14 cellular contexts compared by ENCODE assay signal in genomic region chr6:41934278-41935189, GRCh38. TPM values are rescaled to one million over a fixed set of nuclear protein-coding genes. Genes with fewer than 3 reads are reported as not detected.
DNase-seq lines count a peak whose midpoint lies in the region; ATAC-seq and TF ChIP-seq lines count a peak whose summit lies in the region.
"Had no signal": no experiment of that assay in that cellular context is flagged by ENCODE, and none has a peak within 500 bp of the region (broad histone marks: within the 10 kb centered on the region; RNA-seq: fewer than 3 reads in every experiment).

No MANE protein-coding gene starts in this region.

- peak overlapping the region; percentile 97 for H3K27ac Mint-ChIP-seq in activated CD4-positive, alpha-beta T cell treated with anti-CD3 and anti-CD28 coated beads, Interleukin-2, amount 10 ng/mL, durations not matched to agents 7 days and 5 days
- peak overlapping the region in 3 of 5 experiments; percentile 20 to 74 (median 34) for H3K27ac Mint-ChIP-seq in brain

- H3K4me1 Mint-ChIP-seq in activated CD4-positive, alpha-beta T cell treated with anti-CD3 and anti-CD28 coated beads, Interleukin-2, amount 10 ng/mL, durations not matched to agents 7 days and 5 days = peaks cover 61% of the 10 kb centered on the region
- peaks cover 35% of the 10 kb centered on the region for H3K4me1 Mint-ChIP-seq in brain

- no peak overlapping the region for H3K27ac ChIP-seq in gastrocnemius medialis
- no peak overlapping the region for H3K27ac ChIP-seq in transverse colon
- no peak overlapping the region for H3K27ac ChIP-seq in thyroid gland
- H3K27ac ChIP-seq: right atrium auricular region had no signal

- intact Hi-C loops in gastrocnemius medialis (cut with DNase I; ENCODE audit: low total_unique reads) (no loop called here), transverse colon (cut with DNase I; ENCODE audit: low total_unique reads) (loop anchor here (5.0 kb wide), 1 partner anchor 108 kb away; no protein-coding TSS in a partner anchor), thyroid gland (cut with DNase I) (loop anchor here (5.0 kb wide), 2 partner anchors 87 to 108 kb away; no protein-coding TSS in a partner anchor)

- TF ChIP-seq EP300 in transverse colon (IDR thresholded peaks at IDR 0.05; ENCODE audit: low read depth) = no peak

- H3K9me3 ChIP-seq in gastrocnemius medialis = no peaks in the 10 kb centered on the region
- no peaks in the 10 kb centered on the region for H3K9me3 ChIP-seq in transverse colon
- no peaks in the 10 kb centered on the region for H3K9me3 ChIP-seq in thyroid gland
- H3K9me3 ChIP-seq: HAP-1, heart left ventricle, right atrium auricular region had no signal

- in situ Hi-C loops in gastrocnemius medialis (cut with MboI; ENCODE audit: low sequenced_read_pairs in 4 of 4) = loop anchor here in 3 of 4 donors (5.0 to 25.0 kb wide), 3 partner anchors 110 to 628 kb away; partner anchors contain the start of gene UBR2 (in 1 of the 3)
- in situ Hi-C loops in transverse colon (cut with MboI; ENCODE audit: low pct_ligation_motif_present in 1 of 4, low pct_unique_long_range_greater_than_20kb in 1 of 4, low sequenced_read_pairs in 3 of 4) = loop anchor here in 2 of 4 donors (10.0 to 25.0 kb wide), 2 partner anchors 110 to 278 kb away; partner anchors contain the start of gene MRPS10 (in 1 of the 2)

- H3K4me1 ChIP-seq in gastrocnemius medialis (peaks cover 4 to 16% of the 10 kb centered on the region in 2 donors), transverse colon (peaks cover 13 to 42% (median 22%) of the 10 kb centered on the region in 4 donors), thyroid gland (peaks cover 3 to 20% of the 10 kb centered on the region in 2 donors)

- no peaks in the 10 kb centered on the region for H3K9me3 Mint-ChIP-seq in activated CD4-positive, alpha-beta T cell treated with anti-CD3 and anti-CD28 coated beads, Interleukin-2, amount 10 ng/mL, durations not matched to agents 7 days and 5 days
- no peaks in the 10 kb centered on the region for H3K9me3 Mint-ChIP-seq in brain

- H3K36me3 ChIP-seq in gastrocnemius medialis = peaks cover 0 to 64% of the 10 kb centered on the region in 2 donors
- peaks cover 0 to 47% (median 18%) of the 10 kb centered on the region in 4 donors for H3K36me3 ChIP-seq in transverse colon
- peaks cover 48 to 57% of the 10 kb centered on the region in 2 donors for H3K36me3 ChIP-seq in thyroid gland

- no peaks in the 10 kb centered on the region for H3K27me3 Mint-ChIP-seq in activated CD4-positive, alpha-beta T cell treated with anti-CD3 and anti-CD28 coated beads, Interleukin-2, amount 10 ng/mL, durations not matched to agents 7 days and 5 days
- no peaks in the 10 kb centered on the region for H3K27me3 Mint-ChIP-seq in brain

- H3K4me3 ChIP-seq in gastrocnemius medialis = no peak overlapping the region
- H3K4me3 ChIP-seq in transverse colon = no peak overlapping the region
- no peak overlapping the region for H3K4me3 ChIP-seq in thyroid gland (replicated peaks in 1 of 3)
- H3K4me3 ChIP-seq: HAP-1, heart left ventricle, right atrium auricular region had no signal

- ATAC-seq in gastrocnemius medialis (peak; percentile 44 to 72), HG03039 (IDR thresholded peaks at IDR 0.05; ENCODE audit: unreplicated experiment) (no peak)
- ATAC-seq: heart left ventricle had no signal

- peak overlapping the region; percentile 5 for H3K4me3 Mint-ChIP-seq in activated CD4-positive, alpha-beta T cell treated with anti-CD3 and anti-CD28 coated beads, Interleukin-2, amount 10 ng/mL, durations not matched to agents 7 days and 5 days
- H3K4me3 Mint-ChIP-seq in brain = no peak overlapping the region

- CTCF ChIA-PET in activated CD4-positive, alpha-beta T cell treated with anti-CD3 and anti-CD28 coated beads, Interleukin-2, amount 10 ng/mL, durations not matched to agents 7 days and 5 days (lab: Charles Lee) = interaction anchor here (1.2 to 25.3 kb wide), 8 partner anchors 9 to 147 kb away, joined by 3 to 412 read pairs (median 6); partner anchors contain the start of genes BYSL, MED20, TAF8 and TOMM6

- 75 to 77% methylated on average over 7 of the region's 7 CpGs for WGBS in transverse colon (ENCODE audit: low coverage in 1 of 2), 2 donors
- 82 to 88% methylated on average over 7 of the region's 7 CpGs for WGBS in thyroid gland, 2 donors

- TF ChIP-seq POLR2A in gastrocnemius medialis (IDR thresholded peaks at IDR 0.05) (no peak), transverse colon (IDR thresholded peaks at IDR 0.05) (no peak), thyroid gland (IDR thresholded peaks at IDR 0.05) (no peak)

- POLR2A ChIA-PET in activated CD4-positive, alpha-beta T cell treated with anti-CD3 and anti-CD28 coated beads, Interleukin-2, amount 10 ng/mL, durations not matched to agents 7 days and 5 days (lab: Charles Lee) = interaction anchor here (6.0 kb wide), 1 partner anchor 106 kb away, joined by 54 read pairs; no protein-coding TSS in a partner anchor

- H3K27me3 ChIP-seq in gastrocnemius medialis (no peaks in the 10 kb centered on the region), transverse colon (no peaks in the 10 kb centered on the region), thyroid gland (no peaks in the 10 kb centered on the region)
- H3K27me3 ChIP-seq: heart left ventricle, right atrium auricular region had no signal

- no peak for DNase-seq in activated CD4-positive, alpha-beta T cell treated with anti-CD3 and anti-CD28 coated beads, Interleukin-2, amount 10 ng/mL, durations not matched to agents 7 days and 5 days
- no peak for DNase-seq in activated CD4-positive, alpha-beta T cell treated with anti-CD3 and anti-CD28 coated beads, Interleukin-2, amount 50 U/mL, for 1 hour
- peak; percentile 38 for DNase-seq in NOMO-1 treated with DMSO at 0.1 percent for 48 hours (lab: John Stamatoyannopoulos, UW; ENCODE audit: unreplicated experiment)
- DNase-seq in gastrocnemius medialis = peak in 1 of 2 donors; percentile 52
- DNase-seq in transverse colon = no peak
- DNase-seq in thyroid gland = no peak
- DNase-seq: activated effector memory CD4-positive, alpha-beta T cell treated with Interleukin-2 at 50 U/mL for 16 hours; heart left ventricle; NCI-H526; T-helper 9 cell had no signal

- no peak for TF ChIP-seq CTCF in brain (conservative IDR thresholded peaks at IDR 0.05)
- TF ChIP-seq CTCF in gastrocnemius medialis (IDR thresholded peaks at IDR 0.05 in 4 of 5, conservative IDR thresholded peaks at IDR 0.05 in 1 of 5) = no peak
- no peak for TF ChIP-seq CTCF in transverse colon (IDR thresholded peaks at IDR 0.05)
- TF ChIP-seq CTCF in thyroid gland (IDR thresholded peaks at IDR 0.05) = no peak

- H3K36me3 Mint-ChIP-seq in activated CD4-positive, alpha-beta T cell treated with anti-CD3 and anti-CD28 coated beads, Interleukin-2, amount 10 ng/mL, durations not matched to agents 7 days and 5 days (ENCODE audit: low read depth) = peaks cover 67% of the 10 kb centered on the region
- peaks cover 32% of the 10 kb centered on the region for H3K36me3 Mint-ChIP-seq in brain

RNA-seq across cellular contexts. Expression of gene CCND3, which starts 7.1 kb away (rescaled TPM):
- total RNA-seq in activated CD4-positive, alpha-beta T cell treated with anti-CD3 and anti-CD28 coated beads, Interleukin-2, amount 10 ng/mL, durations not matched to agents 7 days and 5 days = 100 to 1,000 TPM; 461 to 520 TPM
- polyA plus RNA-seq in brain (ENCODE audit: insufficient read depth, low read depth, low replicate concordance) = 87.1 TPM
- 10 to 100 TPM; 28.9 to 48.7 (median 44.7) TPM for total RNA-seq in gastrocnemius medialis
- total RNA-seq in transverse colon = 100 to 1,000 TPM in 1 of 4 donors, 10 to 100 TPM in 3; 55.3 to 178 (median 75.6) TPM
- 100 to 1,000 TPM; 103 to 204 (median 166) TPM for total RNA-seq in thyroid gland

RNA-seq across cellular contexts. Expression of gene BYSL, which starts 13.2 kb away (rescaled TPM):
- total RNA-seq in activated CD4-positive, alpha-beta T cell treated with anti-CD3 and anti-CD28 coated beads, Interleukin-2, amount 10 ng/mL, durations not matched to agents 7 days and 5 days = 10 to 100 TPM; 29.3 to 29.8 TPM
- polyA plus RNA-seq in brain (ENCODE audit: insufficient read depth, low read depth, low replicate concordance) = 24.3 TPM
- total RNA-seq in gastrocnemius medialis = 10 to 100 TPM in 3 of 4 donors, 1 to 10 TPM in 1; 8.0 to 16.6 (median 12.9) TPM
- total RNA-seq in transverse colon = 1 to 10 TPM; 3.4 to 5.9 (median 5.2) TPM
- 1 to 10 TPM; 2.8 to 6.1 (median 4.2) TPM for total RNA-seq in thyroid gland

RNA-seq across cellular contexts. Expression of gene MED20, which starts 13.6 kb away (rescaled TPM):
- 10 to 100 TPM; 18.6 to 22.7 TPM for total RNA-seq in activated CD4-positive, alpha-beta T cell treated with anti-CD3 and anti-CD28 coated beads, Interleukin-2, amount 10 ng/mL, durations not matched to agents 7 days and 5 days
- 36.1 TPM for polyA plus RNA-seq in brain (ENCODE audit: insufficient read depth, low read depth, low replicate concordance)
- total RNA-seq in gastrocnemius medialis (10 to 100 TPM; 11.5 to 16.5 (median 12.1) TPM), transverse colon (10 to 100 TPM; 15.4 to 25.7 (median 18.5) TPM), thyroid gland (10 to 100 TPM; 20.6 to 27.1 (median 24.3) TPM)

RNA-seq across cellular contexts. Expression of gene USP49, which starts 39.4 kb away (rescaled TPM):
- 1 to 10 TPM; 6.3 to 7.0 TPM for total RNA-seq in activated CD4-positive, alpha-beta T cell treated with anti-CD3 and anti-CD28 coated beads, Interleukin-2, amount 10 ng/mL, durations not matched to agents 7 days and 5 days
- polyA plus RNA-seq in brain (ENCODE audit: insufficient read depth, low read depth, low replicate concordance) = 11.4 TPM
- total RNA-seq in gastrocnemius medialis (1 to 10 TPM in 2 of 4 donors, under 1 TPM in 2; 0.27 to 2.8 (median 1.1) TPM), transverse colon (1 to 10 TPM; 2.3 to 7.9 (median 4.0) TPM), thyroid gland (10 to 100 TPM in 3 of 4 donors, 1 to 10 TPM in 1; 9.8 to 17.5 (median 13.8) TPM)
